Comparison of ENCODE assay signal across 16 cellular contexts in the genomic region with DNA sequence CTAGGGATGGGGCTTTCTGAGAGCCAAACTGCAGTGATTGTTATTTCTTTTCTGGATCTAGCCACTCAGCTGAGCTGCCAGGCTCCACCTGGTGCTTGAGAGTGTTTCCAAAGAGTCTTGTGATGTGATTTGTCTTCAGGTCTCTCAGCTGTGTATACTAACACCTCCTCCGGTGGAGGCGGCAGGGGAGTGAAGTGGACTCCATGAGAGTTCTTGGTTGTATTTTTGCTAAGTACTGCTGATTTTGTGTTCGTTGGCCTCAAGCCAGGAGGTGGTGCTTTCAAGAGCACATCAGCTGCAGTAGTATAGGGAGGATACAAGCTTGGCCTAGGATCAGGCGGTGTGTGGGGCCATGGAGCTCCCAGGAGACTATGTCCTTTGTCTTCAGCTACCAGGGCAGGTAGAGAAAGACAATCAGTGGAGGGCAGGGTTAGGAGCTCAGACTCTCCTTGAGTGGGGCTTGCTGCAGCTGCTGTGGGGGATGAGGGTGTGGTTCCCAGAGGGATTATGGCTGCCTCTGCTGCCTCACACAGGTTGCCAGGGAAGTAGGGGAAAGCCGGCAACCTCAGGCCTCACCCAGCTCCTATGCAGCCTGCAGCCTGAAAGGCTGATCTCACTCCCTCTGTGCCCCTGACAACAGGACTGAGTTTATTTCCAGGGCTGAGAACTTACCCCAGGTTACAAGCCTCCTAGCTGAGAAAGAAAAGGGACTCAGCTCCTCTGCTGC.
DNase-seq lines count a peak whose midpoint lies in the region; ATAC-seq lines count a peak whose summit lies in the region.
"Had no signal": no experiment of that assay in that cellular context is flagged by ENCODE, and none has a peak within 500 bp of the region (broad histone marks: within the 10 kb centered on the region; RNA-seq: fewer than 3 reads in every experiment).

No MANE protein-coding gene starts in this region.

- DNase-seq in NCI-H82 (lab: John Stamatoyannopoulos, UW): peak; percentile 5
- DNase-seq in NCI-H82 treated with DMSO at 0.1 percent for 48 hours (lab: John Stamatoyannopoulos, UW; ENCODE audit: unreplicated experiment): no peak
- peak; percentile 88 for DNase-seq in NCI-H345 treated with DMSO at 0.1 percent for 48 hours (lab: John Stamatoyannopoulos, UW; ENCODE audit: unreplicated experiment)
- peak; percentile 25 for DNase-seq in kidney glomerular epithelial cell (lab: John Stamatoyannopoulos, UW)
- no peak for DNase-seq in AG08395 (ENCODE audit: low spot score)
- no peak for DNase-seq in NCI-H1694 treated with DMSO at 0.1 percent for 48 hours (lab: John Stamatoyannopoulos, UW)
- no peak for DNase-seq in GM23248
- DNase-seq: activated CD8-positive, alpha-beta memory T cell treated with anti-CD3 and anti-CD28 coated beads for 24 hours; C1 segment of cervical spinal cord; DMS 273 treated with DMSO at 0.1 percent for 48 hours; effector memory CD4-positive, alpha-beta T cell; KG1; NCI-H146 had no signal

- H3K27me3 ChIP-seq in GM23248 (replicated peaks; ENCODE audit: insufficient read depth): no peaks in the 10 kb centered on the region
- H3K27me3 ChIP-seq: ascending aorta had no signal

- H3F3A ChIP-seq in GM23248 (ENCODE audit: insufficient read depth): no peaks in the 10 kb centered on the region

- no peaks in the 10 kb centered on the region for H3K9me3 ChIP-seq in GM23248 (ENCODE audit: low read depth)
- H3K9me3 ChIP-seq: ascending aorta, prostate gland had no signal

- WGBS in GM23248 (ENCODE audit: low coverage in 1 of 2, low lambda C conversion rate in 2 of 2, missing lambda C conversion rate in 2 of 2), 2 experiments: 48 to 54% methylated on average over 5 of the region's 5 CpGs

- H3K9ac ChIP-seq in GM23248: no peak overlapping the region

- in situ Hi-C loops in GM23248 (cut with MboI): no loop called here

- no peaks in the 10 kb centered on the region for H3K9me2 ChIP-seq in GM23248 (ENCODE audit: insufficient read depth)

- no peak for ATAC-seq in HG03469 (IDR thresholded peaks at IDR 0.05; ENCODE audit: unreplicated experiment)

- no peak overlapping the region for H3K4me3 ChIP-seq in GM23248
- H3K4me3 ChIP-seq: ascending aorta, prostate gland had no signal

- no peaks in the 10 kb centered on the region for H3K36me3 ChIP-seq in GM23248 (ENCODE audit: low read depth)
- H3K36me3 ChIP-seq: ascending aorta, prostate gland had no signal

- no peaks in the 10 kb centered on the region for H3K79me2 ChIP-seq in GM23248 (ENCODE audit: insufficient read depth)

- no peak overlapping the region for H3K4me2 ChIP-seq in GM23248 (ENCODE audit: unreplicated experiment)

- H2AFZ ChIP-seq in GM23248: no peak overlapping the region

- no peaks in the 10 kb centered on the region for H4K20me1 ChIP-seq in GM23248 (ENCODE audit: insufficient read depth)

- no peaks in the 10 kb centered on the region for H3K4me1 ChIP-seq in GM23248 (ENCODE audit: insufficient read depth)
- H3K4me1 ChIP-seq: ascending aorta, prostate gland had no signal

- H3K27ac ChIP-seq in GM23248: no peak overlapping the region
- H3K27ac ChIP-seq: ascending aorta, prostate gland had no signal

Comparison
In these comparisons a context has a peak if more than half of its experiments do, and no peak if none do; other contexts are left out.
1. DNase-seq: peak in NCI-H82 (single experiment), NCI-H345 treated with DMSO at 0.1 percent for 48 hours (single experiment) and kidney glomerular epithelial cell (single experiment); none in NCI-H82 treated with DMSO at 0.1 percent for 48 hours (single experiment), AG08395 (single experiment), NCI-H1694 treated with DMSO at 0.1 percent for 48 hours (single experiment) and GM23248 (single experiment).